In genomic region chr9:14323969-14324366, GRCh38 we compare ENCODE assay signal across 12 cellular contexts. TPM values are rescaled to one million over a fixed set of nuclear protein-coding genes. Genes with fewer than 3 reads are reported as not detected.
DNase-seq lines count a peak whose midpoint lies in the region; ATAC-seq and TF ChIP-seq lines count a peak whose summit lies in the region.
"Had no signal": no experiment of that assay in that cellular context is flagged by ENCODE, and none has a peak within 500 bp of the region (broad histone marks: within the 10 kb centered on the region; RNA-seq: fewer than 3 reads in every experiment).

No MANE protein-coding gene starts in this region.

- ATAC-seq in psoas muscle, result no peak
- ATAC-seq in GM18498 (IDR thresholded peaks at IDR 0.05; ENCODE audit: unreplicated experiment), result no peak
- ATAC-seq: naive thymus-derived CD8-positive, alpha-beta T cell had no signal

- H3K4me3 ChIP-seq in CD8-positive, alpha-beta memory T cell (ENCODE audit: low read length), result no peak overlapping the region
- H3K4me3 ChIP-seq in Karpas-422 (ENCODE audit: low read length) (no peak overlapping the region), psoas muscle (peak overlapping the region; percentile 93)

- intact Hi-C loops in MCF 10A (cut with micrococcal nuclease) (loop anchor here (2.0 to 10.0 kb wide), 6 partner anchors 29 to 877 kb away; no protein-coding TSS in a partner anchor), psoas muscle (cut with DNase I) (loop anchor here in 1 of 2 donors (2.0 kb wide), 1 partner anchor 13 kb away; no protein-coding TSS in a partner anchor)

- no peaks in the 10 kb centered on the region for H3K36me3 ChIP-seq in CD8-positive, alpha-beta memory T cell (ENCODE audit: insufficient read depth, low read length)
- H3K36me3 ChIP-seq in Karpas-422 (ENCODE audit: insufficient read depth, low read length), result no peaks in the 10 kb centered on the region
- H3K36me3 ChIP-seq in psoas muscle (ENCODE audit: insufficient read depth in 1 of 2, low read depth in 1 of 2), result no peaks in the 10 kb centered on the region

- no peak overlapping the region for H3K9ac ChIP-seq in Karpas-422 (ENCODE audit: low read length)

- DNase-seq in CD8-positive, alpha-beta memory T cell, result no peak
- DNase-seq in Karpas-422 (no peak), MCF 10A (ENCODE audit: unreplicated experiment) (no peak), psoas muscle (no peak), UCSD-AML1 (lab: John Stamatoyannopoulos, UW; ENCODE audit: unreplicated experiment) (no peak), NCI-H1930 (lab: John Stamatoyannopoulos, UW) (no peak)
- DNase-seq: activated effector memory CD4-positive, alpha-beta T cell treated with anti-CD3 and anti-CD28 coated beads, Interleukin-2, amount 50 U/mL, for 16 hours; cerebellar nuclear complex; COR-L47; naive thymus-derived CD8-positive, alpha-beta T cell; NCI-H2171 treated with DMSO at 0.1 percent for 48 hours had no signal

- H2AFZ ChIP-seq in Karpas-422 (ENCODE audit: low read length), result no peak overlapping the region

- H3K9me3 Mint-ChIP-seq in CD8-positive, alpha-beta memory T cell, result no peaks in the 10 kb centered on the region
- H3K9me3 Mint-ChIP-seq in MCF 10A (ENCODE audit: unreplicated experiment), result no peaks in the 10 kb centered on the region

- H3K9me3 ChIP-seq in CD8-positive, alpha-beta memory T cell (ENCODE audit: low read length), result no peaks in the 10 kb centered on the region
- H3K9me3 ChIP-seq in Karpas-422 (ENCODE audit: low read length) (no peaks in the 10 kb centered on the region), psoas muscle (no peaks in the 10 kb centered on the region)

- H3K4me3 Mint-ChIP-seq in CD8-positive, alpha-beta memory T cell, result peak overlapping the region in 4 of 7 donors; percentile 6 to 91 (median 50)
- H3K4me3 Mint-ChIP-seq in MCF 10A (ENCODE audit: unreplicated experiment), result peak overlapping the region; percentile 86

- peaks cover 1% of the 10 kb centered on the region for H3K27me3 ChIP-seq in CD8-positive, alpha-beta memory T cell (ENCODE audit: insufficient read depth, low read length, poor library complexity, severe bottlenecking)
- H3K27me3 ChIP-seq in Karpas-422 (ENCODE audit: low read length) (no peaks in the 10 kb centered on the region), psoas muscle (ENCODE audit: insufficient read depth in 3 of 3, low read length in 2 of 3) (no peaks in the 10 kb centered on the region)

- 21 to 46% (median 32%) methylated on average over 1 of the region's 1 CpG for WGBS in psoas muscle, 3 donors

- H3K79me2 ChIP-seq in Karpas-422 (ENCODE audit: low read length), result 0 out of 2 replicates have a peak, but pooled peaks cover 2% of the 10 kb centered on the region

- H3K27ac ChIP-seq in CD8-positive, alpha-beta memory T cell (ENCODE audit: low read depth, low read length), result no peak overlapping the region
- H3K27ac ChIP-seq in Karpas-422 (ENCODE audit: low read length) (no peak overlapping the region), psoas muscle (peak overlapping the region; percentile 99)

- CTCF ChIA-PET in CD8-positive, alpha-beta memory T cell (lab: Charles Lee), result no interaction called here
- CTCF ChIA-PET in MCF 10A (lab: Yijun Ruan, JAX), result interaction anchor here (0.6 to 5.4 kb wide), 9 partner anchors 8 to 818 kb away, joined by 3 to 35 read pairs (median 4); no protein-coding TSS in a partner anchor

- H3K27me3 Mint-ChIP-seq in CD8-positive, alpha-beta memory T cell, result peaks cover 5 to 15% of the 10 kb centered on the region in 2 donors
- H3K27me3 Mint-ChIP-seq in MCF 10A (ENCODE audit: insufficient read depth, unreplicated experiment), result no peaks in the 10 kb centered on the region

- H3K4me1 Mint-ChIP-seq in CD8-positive, alpha-beta memory T cell, result peaks cover 18 to 29% (median 26%) of the 10 kb centered on the region in 3 donors
- peaks cover 41% of the 10 kb centered on the region for H3K4me1 Mint-ChIP-seq in MCF 10A (ENCODE audit: insufficient read depth, unreplicated experiment)

- TF ChIP-seq CTCF in MCF 10A (IDR thresholded peaks at IDR 0.05; ENCODE audit: unreplicated experiment), result no peak
- no peak for TF ChIP-seq CTCF in psoas muscle (IDR thresholded peaks at IDR 0.05)

- no peak overlapping the region for H3K27ac Mint-ChIP-seq in CD8-positive, alpha-beta memory T cell
- peak overlapping the region; percentile 81 for H3K27ac Mint-ChIP-seq in MCF 10A (ENCODE audit: low read depth, unreplicated experiment)
- H3K27ac Mint-ChIP-seq: naive thymus-derived CD8-positive, alpha-beta T cell had no signal

- peaks cover 7% of the 10 kb centered on the region for H3K4me1 ChIP-seq in CD8-positive, alpha-beta memory T cell (ENCODE audit: insufficient read depth, low read length)
- H3K4me1 ChIP-seq in Karpas-422 (ENCODE audit: low read length), result peaks cover 76% of the 10 kb centered on the region
- H3K4me1 ChIP-seq in psoas muscle, result peaks cover 64% of the 10 kb centered on the region

- H3K36me3 Mint-ChIP-seq in CD8-positive, alpha-beta memory T cell, result no peaks in the 10 kb centered on the region
- no peaks in the 10 kb centered on the region for H3K36me3 Mint-ChIP-seq in MCF 10A (ENCODE audit: insufficient read depth, unreplicated experiment)
- H3K36me3 Mint-ChIP-seq: naive thymus-derived CD8-positive, alpha-beta T cell had no signal

- no peaks in the 10 kb centered on the region for H4K20me1 ChIP-seq in Karpas-422 (ENCODE audit: insufficient read depth, low read depth, low read length)

- BruUV-seq in MCF 10A (replicated peaks; lab: Mats Ljungman, UMichigan), result no TSS peak

- H3K4me2 ChIP-seq in Karpas-422 (ENCODE audit: low read depth, low read length, poor library complexity, severe bottlenecking), result peak overlapping the region; percentile 80

- no peaks in the 10 kb centered on the region for H3K9me2 ChIP-seq in Karpas-422 (replicated peaks; ENCODE audit: insufficient read depth, low read length)

- POLR2A ChIA-PET in CD8-positive, alpha-beta memory T cell (lab: Charles Lee), result no interaction called here
- POLR2A ChIA-PET in MCF 10A (lab: Yijun Ruan, JAX), result interaction anchor here (0.6 to 4.3 kb wide), 12 partner anchors 9 to 221 kb away, joined by 3 to 53 read pairs (median 4); partner anchors contain the start of gene NFIB

RNA-seq across cellular contexts. Expression of gene NFIB, which starts 10.0 kb away (rescaled TPM):
- total RNA-seq in CD8-positive, alpha-beta memory T cell, result not detected
- polyA plus RNA-seq in CD8-positive, alpha-beta memory T cell, result not detected
- total RNA-seq in Karpas-422 (2014; rRNA removed; shearing (Covaris generic); ENCODE audit: low replicate concordance), result 1.0 and 3.6 TPM in 2 replicates
- 52.2 and 70.8 TPM in 2 replicates for total RNA-seq in MCF 10A (2022)
- total RNA-seq in psoas muscle, result 10 to 100 TPM; 35.0 to 65.1 (median 47.3) TPM
- polyA plus RNA-seq in psoas muscle, result 10 to 100 TPM in 1 of 3 donors, 1 to 10 TPM in 2; 5.8 to 17.1 (median 6.1) TPM
- total RNA-seq: naive thymus-derived CD8-positive, alpha-beta T cell had no signal
